ENCODE assay signal across 8 cellular contexts in the genomic region with DNA sequence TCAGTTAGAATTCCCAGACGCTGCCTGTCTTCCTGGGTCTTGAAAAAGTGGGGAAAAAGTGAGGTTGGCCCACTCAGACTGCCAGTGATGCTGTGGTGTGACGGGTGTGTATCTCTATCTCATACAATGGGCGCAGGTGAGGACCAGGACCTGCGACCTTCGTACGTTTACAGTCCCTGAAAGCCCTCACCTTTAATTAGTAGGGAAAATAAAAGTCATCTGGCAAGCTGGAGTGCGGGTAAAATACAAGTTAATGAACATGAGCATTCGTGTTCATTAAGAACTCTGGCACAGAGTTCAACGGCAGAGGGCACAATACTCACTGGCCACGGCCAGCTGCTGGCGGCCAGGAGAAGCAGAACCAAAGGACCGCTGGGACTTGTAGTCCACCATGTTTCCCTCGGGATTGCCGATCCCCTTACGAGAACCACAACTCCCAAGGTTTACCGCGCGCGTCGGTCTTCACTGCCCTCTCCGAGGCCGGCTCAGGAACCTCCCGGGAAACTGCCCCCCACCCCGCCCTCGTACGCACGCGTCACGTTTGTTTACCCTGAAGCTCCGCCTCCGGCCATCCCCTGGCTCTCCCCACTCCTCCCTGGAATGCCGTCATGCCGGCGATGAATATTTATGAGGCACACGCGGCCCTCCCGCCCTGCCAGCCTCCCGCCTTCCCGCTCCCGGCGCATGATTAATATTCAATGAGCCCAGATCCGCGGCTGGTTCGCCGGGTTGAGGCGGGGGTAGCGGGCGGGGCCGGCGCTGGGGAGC. TPM values are rescaled to one million over a fixed set of nuclear protein-coding genes. Genes with fewer than 3 reads are reported as not detected.
DNase-seq lines count a peak whose midpoint lies in the region; ATAC-seq and TF ChIP-seq lines count a peak whose summit lies in the region.

No MANE protein-coding gene starts in this region.

- intact Hi-C loops in natural killer cell (cut with micrococcal nuclease), result loop anchor here (1.0 to 10.0 kb wide), 7 partner anchors 67 to 707 kb away; a partner anchor contains a TSS

- peak overlapping the region; percentile 89 for H3K4me3 Mint-ChIP-seq in natural killer cell

- H3K27me3 Mint-ChIP-seq in natural killer cell (ENCODE audit: low read depth in 2 of 2), result no peaks in the 10 kb centered on the region

- H3K9me3 Mint-ChIP-seq in natural killer cell, result no peaks in the 10 kb centered on the region

- peak overlapping the region; percentile 99 for H2AFZ ChIP-seq in Loucy (ENCODE audit: low read length)

- peak overlapping the region; percentile 81 for H3K4me2 ChIP-seq in Loucy (ENCODE audit: low read depth, low read length, poor library complexity, severe bottlenecking)

- H3K4me1 ChIP-seq in ES-I3 (ENCODE audit: insufficient read depth, low read length) (0 out of 2 replicates have a peak, but pooled peaks cover 5% of the 10 kb centered on the region), Loucy (ENCODE audit: insufficient read depth, low read length, poor library complexity, severe bottlenecking) (peaks cover 26% of the 10 kb centered on the region), RWPE2 (ENCODE audit: insufficient read depth, poor library complexity, severe bottlenecking) (peaks cover 9% of the 10 kb centered on the region)

- H3K36me3 ChIP-seq in ES-I3 (ENCODE audit: insufficient read depth, low read length), result no peaks in the 10 kb centered on the region
- no peaks in the 10 kb centered on the region for H3K36me3 ChIP-seq in H7 (replicated peaks; ENCODE audit: control insufficient read depth, insufficient read depth, low read length)
- no peaks in the 10 kb centered on the region for H3K36me3 ChIP-seq in Loucy (ENCODE audit: insufficient read depth, low read length)
- no peaks in the 10 kb centered on the region for H3K36me3 ChIP-seq in RWPE2 (ENCODE audit: low read depth)

- peaks cover 29 to 31% of the 10 kb centered on the region in 2 donors for H3K4me1 Mint-ChIP-seq in natural killer cell

- H3F3A ChIP-seq in Loucy (ENCODE audit: low read depth), result no peaks in the 10 kb centered on the region

- H3K27ac Mint-ChIP-seq in natural killer cell, result peak overlapping the region; percentile 92 to 94

- DNase-seq in H7, result peak; percentile 96
- DNase-seq in RWPE2 (ENCODE audit: low spot score), result peak; percentile 98
- DNase-seq in activated effector memory CD4-positive, alpha-beta T cell treated with anti-CD3 and anti-CD28 coated beads, Interleukin-2, amount 50 U/mL, for 16 hours, result peak; percentile 97
- DNase-seq in fibroblast of pulmonary artery (ENCODE audit: low read depth), result peak; percentile 100
- peak; percentile 81 for DNase-seq in natural killer cell
- peak; percentile 84 to 91 (median 88) for DNase-seq in stimulated activated naive CD4-positive, alpha-beta T cell (lab: John Stamatoyannopoulos, UW)

- ATAC-seq in RWPE2 (ENCODE audit: low read depth), result peak; percentile 92
- ATAC-seq in natural killer cell, result peak; percentile 68 to 82 (median 71)

- no peaks in the 10 kb centered on the region for H3K9me2 ChIP-seq in Loucy (replicated peaks; ENCODE audit: low read depth, low read length)

- no peaks in the 10 kb centered on the region for H3K36me3 Mint-ChIP-seq in natural killer cell

- no peaks in the 10 kb centered on the region; the same call in 1 of the 2 replicates for H3K27me3 ChIP-seq in H7 (ENCODE audit: control insufficient read depth, insufficient read depth, low read length)
- H3K27me3 ChIP-seq in Loucy (ENCODE audit: insufficient read depth, low read length, poor library complexity, severe bottlenecking), result no peaks in the 10 kb centered on the region
- no peaks in the 10 kb centered on the region for H3K27me3 ChIP-seq in RWPE2 (ENCODE audit: insufficient read depth, poor library complexity, severe bottlenecking)

- H3K79me2 ChIP-seq in Loucy (ENCODE audit: insufficient read depth, low read length), result peaks cover 39% of the 10 kb centered on the region

- H3K9ac ChIP-seq in ES-I3 (ENCODE audit: low read depth, low read length) (peak overlapping the region; percentile 74), Loucy (ENCODE audit: low read depth, low read length, poor library complexity, severe bottlenecking) (peak overlapping the region; percentile 69)

- H3K4me3 ChIP-seq in H7 (ENCODE audit: insufficient read depth, low read depth, low read length) (peak overlapping the region; percentile 78), Loucy (ENCODE audit: low read length, poor library complexity, severe bottlenecking) (peak overlapping the region; percentile 76), RWPE2 (ENCODE audit: severe bottlenecking) (peak overlapping the region; percentile 89), fibroblast of pulmonary artery (replicated peaks; ENCODE audit: low read depth, low read length) (peak overlapping the region; percentile 66)

- H4K20me1 ChIP-seq in Loucy (ENCODE audit: insufficient read depth, low read length, poor library complexity, severe bottlenecking), result peaks cover 30% of the 10 kb centered on the region

- H3K9me3 ChIP-seq in ES-I3 (ENCODE audit: control insufficient read depth, insufficient read depth, low read length), result no peaks in the 10 kb centered on the region
- H3K9me3 ChIP-seq in Loucy (ENCODE audit: insufficient read depth, low read depth, low read length), result no peaks in the 10 kb centered on the region
- no peaks in the 10 kb centered on the region for H3K9me3 ChIP-seq in RWPE2 (ENCODE audit: severe bottlenecking)

- H3K27ac ChIP-seq in RWPE2 (ENCODE audit: poor library complexity, severe bottlenecking), result peak overlapping the region; percentile 87

- peak; percentile 83 for TF ChIP-seq CTCF in Loucy (conservative IDR thresholded peaks at IDR 0.05; ENCODE audit: low read length)
- TF ChIP-seq CTCF in RWPE2 (IDR thresholded peaks at IDR 0.05; ENCODE audit: poor library complexity, severe bottlenecking), result peak; percentile 94
- TF ChIP-seq CTCF in fibroblast of pulmonary artery (IDR thresholded peaks at IDR 0.05; ENCODE audit: low read length, missing control alignments), result peak; percentile 85
- TF ChIP-seq CTCF in natural killer cell (IDR thresholded peaks at IDR 0.05), result peak; percentile 80

RNA-seq across cellular contexts. Expression of a gene that starts 0.5 kb away (rescaled TPM):
- total RNA-seq in H7 (2014; rRNA removed; shearing (Covaris generic)), result 23.0 and 29.2 TPM in 2 replicates
- 10 to 100 TPM; 12.1 to 14.8 (median 12.2) TPM for total RNA-seq in natural killer cell

Comparison
In these comparisons a context has a peak if more than half of its experiments do, and no peak if none do; other contexts are left out.
1. Peak in every context shown above with its lines: DNase-seq, ATAC-seq, H3K4me3 ChIP-seq and H3K27ac ChIP-seq.